9 cellular contexts compared by ENCODE assay signal in the genomic region with DNA sequence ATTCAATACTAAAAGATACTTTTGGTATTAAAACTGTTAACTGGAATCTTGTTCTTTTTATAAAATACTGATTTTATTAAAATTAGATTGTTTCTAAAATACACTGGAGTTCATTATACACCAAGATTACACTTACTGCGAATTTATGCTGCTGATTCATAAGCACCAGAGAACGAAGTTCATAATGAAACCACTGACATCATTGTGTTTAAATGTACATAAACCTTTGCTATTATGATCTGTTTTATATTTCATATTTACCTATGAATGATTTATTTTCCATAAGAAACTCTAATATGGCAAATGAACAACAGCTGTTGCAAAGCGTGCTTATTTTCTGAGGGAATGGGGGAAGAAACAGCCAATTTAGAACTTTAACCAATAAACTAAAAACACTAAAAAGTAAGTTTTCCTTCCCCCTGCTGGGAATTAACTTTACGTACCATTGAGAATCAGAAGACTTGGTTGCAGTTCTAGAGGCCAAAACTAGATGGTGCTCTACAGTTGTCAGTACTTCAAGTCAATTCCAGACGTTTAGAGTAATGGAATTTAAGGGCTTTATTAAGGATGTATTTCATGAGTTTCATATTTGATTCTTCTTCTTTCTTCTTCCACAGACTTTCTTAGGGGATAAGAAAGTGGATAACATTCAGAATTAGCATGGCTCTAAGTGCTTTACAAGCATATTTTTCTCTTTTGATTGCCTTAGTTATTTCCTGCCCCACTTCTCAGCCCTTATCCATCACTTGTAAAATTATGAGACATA. TPM values are rescaled to one million over a fixed set of nuclear protein-coding genes. Genes with fewer than 3 reads are reported as not detected.
DNase-seq lines count a peak whose midpoint lies in the region; ATAC-seq, FAIRE-seq and TF ChIP-seq lines count a peak whose summit lies in the region.
"Had no signal": no experiment of that assay in that cellular context is flagged by ENCODE, and none has a peak within 500 bp of the region (broad histone marks: within the 10 kb centered on the region; RNA-seq: fewer than 3 reads in every experiment).

No MANE protein-coding gene starts in this region.

- no peaks in the 10 kb centered on the region for H3F3A ChIP-seq in GM23338 (replicated peaks; ENCODE audit: low read depth)
- no peaks in the 10 kb centered on the region for H3F3A ChIP-seq in SK-N-SH (replicated peaks; ENCODE audit: insufficient read depth)

- FAIRE-seq in A549 (lab: Jason Lieb, UNC): no peak
- peak; percentile 89 for FAIRE-seq in G401.6 (lab: Jason Lieb, UNC)

- H2AFZ ChIP-seq in GM23338: no peak overlapping the region
- no peak overlapping the region for H2AFZ ChIP-seq in Karpas-422 (ENCODE audit: low read length)
- peak overlapping the region; percentile 75; the same call in 1 of the 2 replicates for H2AFZ ChIP-seq in SK-N-SH (ENCODE audit: low read depth)

- no peaks in the 10 kb centered on the region for H4K20me1 ChIP-seq in GM23338 (replicated peaks; ENCODE audit: insufficient read depth)
- no peaks in the 10 kb centered on the region for H4K20me1 ChIP-seq in Karpas-422 (ENCODE audit: insufficient read depth, low read depth, low read length)
- no peaks in the 10 kb centered on the region for H4K20me1 ChIP-seq in SK-N-SH (ENCODE audit: insufficient read depth)

- H3K36me3 ChIP-seq in GM23338 (ENCODE audit: insufficient read depth) (no peaks in the 10 kb centered on the region), Karpas-422 (ENCODE audit: insufficient read depth, low read length) (no peaks in the 10 kb centered on the region), SK-N-SH (replicated peaks in 1 of 2; ENCODE audit: control insufficient read depth in 1 of 2, insufficient read depth in 2 of 2, low read length in 1 of 2) (no peaks in the 10 kb centered on the region), esophagus squamous epithelium (no peaks in the 10 kb centered on the region), ovary (no peaks in the 10 kb centered on the region)

- DNase-seq in A549 (ENCODE audit: low read depth in 1 of 2, low spot score in 1 of 2): peak; percentile 3 to 57
- DNase-seq in GM23338 (ENCODE audit: low spot score): peak; percentile 80
- peak; percentile 75 for DNase-seq in Karpas-422
- peak; percentile 24 for DNase-seq in SK-N-SH
- DNase-seq in esophagus squamous epithelium (lab: John Stamatoyannopoulos, UW): no peak
- no peak for DNase-seq in ovary
- no peak for DNase-seq in activated T-cell treated with anti-CD3 and anti-CD28 coated beads, Interleukin-2, amount 50 U/mL, for 24 hours

- CTCF ChIA-PET in A549 (lab: Yijun Ruan, JAX) (interaction anchor here (1.1 kb wide), 1 partner anchor 51 kb away, joined by 3 read pairs; no protein-coding TSS in a partner anchor), SK-N-SH (lab: Yijun Ruan, JAX) (interaction anchor here (0.6 to 3.8 kb wide), 20 partner anchors 8 to 571 kb away, joined by 3 to 36 read pairs (median 3); no protein-coding TSS in a partner anchor)

- no peaks in the 10 kb centered on the region for H3K9me3 ChIP-seq in A549
- H3K9me3 ChIP-seq in Karpas-422 (ENCODE audit: low read length): no peaks in the 10 kb centered on the region
- no peaks in the 10 kb centered on the region for H3K9me3 ChIP-seq in SK-N-SH
- no peaks in the 10 kb centered on the region for H3K9me3 ChIP-seq in esophagus squamous epithelium
- no peaks in the 10 kb centered on the region for H3K9me3 ChIP-seq in ovary

- H3K9me2 ChIP-seq in GM23338 (ENCODE audit: insufficient read depth): no peaks in the 10 kb centered on the region
- no peaks in the 10 kb centered on the region for H3K9me2 ChIP-seq in Karpas-422 (replicated peaks; ENCODE audit: insufficient read depth, low read length)
- H3K9me2 ChIP-seq in SK-N-SH: no peaks in the 10 kb centered on the region

- no peaks in the 10 kb centered on the region for H3K36me3 Mint-ChIP-seq in GM23338 (ENCODE audit: low read depth)
- H3K36me3 Mint-ChIP-seq in activated T-cell treated with anti-CD3 and anti-CD28 coated beads, Interleukin-2, amount 50 U/mL, for 24 hours (ENCODE audit: low read depth): no peaks in the 10 kb centered on the region
- H3K36me3 Mint-ChIP-seq: IgD-negative memory B cell had no signal

- H3K4me3 ChIP-seq in A549 (no peak overlapping the region), GM23338 (no peak overlapping the region), Karpas-422 (ENCODE audit: low read length) (no peak overlapping the region), SK-N-SH (ENCODE audit: low read depth in 2 of 2, low read length in 1 of 2) (peak overlapping the region; percentile 24 to 46; a peak in 3 of 4 replicates), esophagus squamous epithelium (no peak overlapping the region), ovary (no peak overlapping the region)

- 0 out of 3 replicates have a peak overlapping the region, but pooled peaks have one; percentile 25 for H3K4me2 ChIP-seq in A549
- H3K4me2 ChIP-seq in GM23338: no peak overlapping the region
- peak overlapping the region; percentile 11 for H3K4me2 ChIP-seq in Karpas-422 (ENCODE audit: low read depth, low read length, poor library complexity, severe bottlenecking)
- H3K4me2 ChIP-seq in SK-N-SH: peak overlapping the region; percentile 47; the same call in 1 of the 2 replicates

- H3K27ac ChIP-seq in A549 (no peak overlapping the region), GM23338 (ENCODE audit: low read depth) (no peak overlapping the region), Karpas-422 (ENCODE audit: low read length) (no peak overlapping the region), SK-N-SH (ENCODE audit: low read depth in 2 of 2, low read length in 1 of 2) (no peak overlapping the region), esophagus squamous epithelium (no peak overlapping the region), ovary (no peak overlapping the region)

- H3K9ac ChIP-seq in Karpas-422 (ENCODE audit: low read length) (no peak overlapping the region), SK-N-SH (no peak overlapping the region)

- no peaks in the 10 kb centered on the region for H3K9me3 Mint-ChIP-seq in GM23338
- H3K9me3 Mint-ChIP-seq in activated T-cell treated with anti-CD3 and anti-CD28 coated beads, Interleukin-2, amount 50 U/mL, for 24 hours: no peaks in the 10 kb centered on the region
- H3K9me3 Mint-ChIP-seq: IgD-negative memory B cell had no signal

- H3K27me3 ChIP-seq in GM23338 (ENCODE audit: insufficient read depth) (no peaks in the 10 kb centered on the region), Karpas-422 (ENCODE audit: low read length) (no peaks in the 10 kb centered on the region), SK-N-SH (ENCODE audit: insufficient read depth) (no peaks in the 10 kb centered on the region), esophagus squamous epithelium (peaks cover 0 to 6% (median 0%) of the 10 kb centered on the region in 4 donors), ovary (no peaks in the 10 kb centered on the region)

- TF ChIP-seq CTCF in A549 (IDR thresholded peaks at IDR 0.05) (peak; percentile 51), GM23338 (conservative IDR thresholded peaks at IDR 0.05; ENCODE audit: low read depth in 2 of 2) (peak; percentile 73 to 84), SK-N-SH (IDR thresholded peaks at IDR 0.05) (peak; percentile 93), esophagus squamous epithelium (IDR thresholded peaks at IDR 0.05) (peak; percentile 40 to 71 (median 60)), ovary (IDR thresholded peaks at IDR 0.05) (peak in 2 of 3 donors; percentile 19 to 21)

- H3K79me2 ChIP-seq in GM23338 (replicated peaks; ENCODE audit: insufficient read depth) (no peaks in the 10 kb centered on the region), Karpas-422 (ENCODE audit: low read length) (no peaks in the 10 kb centered on the region), SK-N-SH (ENCODE audit: insufficient read depth) (no peaks in the 10 kb centered on the region)

- no peak overlapping the region for H3K27ac Mint-ChIP-seq in GM23338
- H3K27ac Mint-ChIP-seq in activated T-cell treated with anti-CD3 and anti-CD28 coated beads, Interleukin-2, amount 50 U/mL, for 24 hours: no peak overlapping the region
- H3K27ac Mint-ChIP-seq: IgD-negative memory B cell had no signal

- POLR2A ChIA-PET in A549 (lab: Yijun Ruan, JAX) (no interaction called here), SK-N-SH (lab: Yijun Ruan, JAX) (no interaction called here)

- H3K27me3 Mint-ChIP-seq in GM23338 (ENCODE audit: insufficient read depth, low read depth, poor library complexity): no peaks in the 10 kb centered on the region
- peaks cover 25% of the 10 kb centered on the region for H3K27me3 Mint-ChIP-seq in activated T-cell treated with anti-CD3 and anti-CD28 coated beads, Interleukin-2, amount 50 U/mL, for 24 hours
- H3K27me3 Mint-ChIP-seq: IgD-negative memory B cell had no signal

- 2% methylated on average over 5 of the region's 5 CpGs for WGBS in A549 (ENCODE audit: missing lambda C conversion rate)
- WGBS in SK-N-SH (ENCODE audit: low lambda C conversion rate): 2% methylated on average over 5 of the region's 5 CpGs
- WGBS in esophagus squamous epithelium, 2 donors: 7 to 8% methylated on average over 5 of the region's 5 CpGs
- 2 to 3% (median 2%) methylated on average over 5 of the region's 5 CpGs for WGBS in ovary, 3 donors

- TF ChIP-seq EP300 in A549 (IDR thresholded peaks at IDR 0.05) (no peak), SK-N-SH (IDR thresholded peaks at IDR 0.05; ENCODE audit: borderline replicate concordance in 1 of 2, low read depth in 1 of 2, low read length in 1 of 2) (no peak), ovary (IDR thresholded peaks at IDR 0.05) (no peak)

- intact Hi-C loops in esophagus squamous epithelium (cut with DNase I): no loop called here
- intact Hi-C loops in ovary (cut with DNase I): no loop called here

- no peaks in the 10 kb centered on the region; the same call in 2 of the 3 replicates for H3K4me1 Mint-ChIP-seq in GM23338
- peaks cover 4% of the 10 kb centered on the region for H3K4me1 Mint-ChIP-seq in activated T-cell treated with anti-CD3 and anti-CD28 coated beads, Interleukin-2, amount 50 U/mL, for 24 hours (ENCODE audit: low read depth)

- H3K4me1 ChIP-seq in A549: no peaks in the 10 kb centered on the region
- no peaks in the 10 kb centered on the region for H3K4me1 ChIP-seq in GM23338 (ENCODE audit: insufficient read depth)
- no peaks in the 10 kb centered on the region for H3K4me1 ChIP-seq in Karpas-422 (ENCODE audit: low read length)
- H3K4me1 ChIP-seq in SK-N-SH (ENCODE audit: control insufficient read depth in 1 of 2, insufficient read depth in 2 of 2, low read depth in 1 of 2, low read length in 1 of 2): no peaks in the 10 kb centered on the region
- no peaks in the 10 kb centered on the region for H3K4me1 ChIP-seq in esophagus squamous epithelium
- H3K4me1 ChIP-seq in ovary (ENCODE audit: insufficient read depth): no peaks in the 10 kb centered on the region

- TF ChIP-seq RAD21 in A549 (conservative IDR thresholded peaks at IDR 0.05 in 1 of 2, IDR thresholded peaks at IDR 0.05 in 1 of 2): peak; percentile 33 to 39; a peak in 4 of 5 replicates
- peak; percentile 87 for TF ChIP-seq RAD21 in SK-N-SH (IDR thresholded peaks at IDR 0.05; ENCODE audit: low read length)

- ATAC-seq in A549 (peak in 1 of 2 experiments; percentile 72; a peak in 3 of 6 replicates), GM23338 (peak; percentile 31; the same call in 2 of the 3 replicates)

- TF ChIP-seq POLR2A in A549 (IDR thresholded peaks at IDR 0.05; ENCODE audit: low read length) (no peak), esophagus squamous epithelium (IDR thresholded peaks at IDR 0.05) (no peak), ovary (IDR thresholded peaks at IDR 0.05) (no peak)

- no peak overlapping the region for H3K4me3 Mint-ChIP-seq in GM23338
- no peak overlapping the region for H3K4me3 Mint-ChIP-seq in activated T-cell treated with anti-CD3 and anti-CD28 coated beads, Interleukin-2, amount 50 U/mL, for 24 hours
- H3K4me3 Mint-ChIP-seq: IgD-negative memory B cell had no signal

RNA-seq across cellular contexts. Expression of a gene that starts 30.8 kb away (rescaled TPM):
- polyA plus RNA-seq in A549 (2011; rRNA removed): not detected in 2 replicates
- polyA plus RNA-seq in A549 (2012; cell fraction: cytosol; rRNA removed): not detected in 2 replicates
- polyA plus RNA-seq in A549 (2012; cell fraction: nucleus; rRNA removed): not detected in 2 replicates
- not detected in 3 replicates for polyA plus RNA-seq in A549 (2017; fragmentation: RNase III; extraction: RNeasy Plus Mini Kit Qiagen cat#74134 plus additional on column Dnase treatment)
- not detected in 2 replicates for polyA minus RNA-seq in A549 (2011; rRNA and poly(A)+ RNA removed)
- total RNA-seq in GM23338 (2014; rRNA removed; shearing (Covaris generic)): not detected in 2 replicates
- 0.03 TPM in 1 of 2 replicates, not detected in the other for polyA plus RNA-seq in GM23338 (2016; fragmentation: Nextera tagmentation; extraction: Ambion mirVana)
- not detected in 2 replicates for total RNA-seq in Karpas-422 (2014; rRNA removed; shearing (Covaris generic); ENCODE audit: low replicate concordance)
- polyA plus RNA-seq in SK-N-SH (2012; rRNA removed): 0.10 and 0.15 TPM in 2 replicates
- polyA plus RNA-seq in SK-N-SH (2012; cell fraction: cytosol; rRNA removed): 0.09 and 0.16 TPM in 2 replicates
- 0.12 and 0.24 TPM in 2 replicates for polyA plus RNA-seq in SK-N-SH (2012; cell fraction: nucleus; rRNA removed)
- under 1 TPM in 1 of 4 donors, not detected in 3; 0.19 TPM for total RNA-seq in esophagus squamous epithelium
- total RNA-seq in ovary: under 1 TPM in 1 of 7 donors, not detected in 6; 0.23 TPM
- polyA plus RNA-seq in ovary: under 1 TPM in 1 of 2 donors, not detected in 1; 0.20 TPM

RNA-seq across cellular contexts. Expression of a gene that starts 38.8 kb away (rescaled TPM):
- polyA plus RNA-seq in A549 (2011; rRNA removed) (16.6 and 23.8 TPM in 2 replicates), A549 (2017; fragmentation: RNase III; extraction: RNeasy Plus Mini Kit Qiagen cat#74134 plus additional on column Dnase treatment) (12.2 to 15.3 TPM (median 14.1 TPM) in 3 replicates), GM23338 (2016; fragmentation: Nextera tagmentation; extraction: Ambion mirVana) (18.7 and 21.0 TPM in 2 replicates), SK-N-SH (2012; rRNA removed) (6.5 and 7.8 TPM in 2 replicates), ovary (10 to 100 TPM; 52.0 to 83.0 TPM)
- 3.3 and 3.6 TPM in 2 replicates for polyA plus RNA-seq in A549 (2012; cell fraction: cytosol; rRNA removed)
- polyA plus RNA-seq in A549 (2012; cell fraction: nucleus; rRNA removed): 2.6 and 4.2 TPM in 2 replicates
- polyA minus RNA-seq in A549 (2011; rRNA and poly(A)+ RNA removed): 6.8 and 7.3 TPM in 2 replicates
- total RNA-seq in GM23338 (2014; rRNA removed; shearing (Covaris generic)): 20.3 and 25.5 TPM in 2 replicates
- total RNA-seq in Karpas-422 (2014; rRNA removed; shearing (Covaris generic); ENCODE audit: low replicate concordance): 23.5 and 53.6 TPM in 2 replicates
- polyA plus RNA-seq in SK-N-SH (2012; cell fraction: cytosol; rRNA removed): 10.8 and 15.0 TPM in 2 replicates
- 1.8 and 5.1 TPM in 2 replicates for polyA plus RNA-seq in SK-N-SH (2012; cell fraction: nucleus; rRNA removed)
- total RNA-seq in esophagus squamous epithelium (10 to 100 TPM; 23.0 to 50.6 (median 41.1) TPM), ovary (10 to 100 TPM; 48.2 to 77.1 (median 54.0) TPM)

Comparison
In these comparisons a context has a peak if more than half of its experiments do, and no peak if none do; other contexts are left out.
1. DNase-seq: peak in A549 (2 of 2), GM23338 (single experiment), Karpas-422 (single experiment) and SK-N-SH (single experiment); none in esophagus squamous epithelium (single experiment), ovary (0 of 5) and activated T-cell treated with anti-CD3 and anti-CD28 coated beads, Interleukin-2, amount 50 U/mL, for 24 hours (single experiment).
2. H3K4me3 ChIP-seq: peak in SK-N-SH (2 of 2); none in A549 (single experiment), GM23338 (single experiment), Karpas-422 (single experiment), esophagus squamous epithelium (0 of 4) and ovary (single experiment).
3. CTCF ChIP-seq: peak in every context shown above with its lines; median percentile 93 in SK-N-SH; 78 in GM23338; 60 in esophagus squamous epithelium; 51 in A549; 20 in ovary.